25 cellular contexts compared by ENCODE assay signal in the genomic region with DNA sequence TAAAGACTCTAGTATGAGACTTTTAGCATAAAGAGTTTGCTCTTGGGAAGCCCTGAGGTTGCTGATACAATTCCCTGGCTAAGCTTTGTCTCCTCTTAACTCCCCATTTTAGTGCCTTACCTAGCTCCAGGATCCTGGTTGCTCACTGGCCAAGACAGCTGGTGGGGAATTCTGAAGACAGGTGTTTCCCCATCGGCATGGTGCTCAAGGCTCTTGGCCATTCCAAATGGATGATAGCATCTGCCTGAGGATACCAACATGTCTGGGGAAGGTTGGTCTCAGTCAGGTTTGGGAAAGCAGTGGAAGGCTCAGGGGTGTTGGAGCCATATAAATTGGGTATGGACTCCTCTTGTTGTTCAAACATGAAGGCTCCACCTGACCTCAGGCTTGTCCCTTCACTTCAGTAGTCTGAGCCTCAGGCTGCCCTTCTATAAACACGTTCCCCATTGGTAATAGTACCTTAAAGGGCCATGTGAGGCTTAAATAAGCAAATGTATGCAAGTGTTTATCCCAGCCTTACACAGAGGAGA. TPM values are rescaled to one million over a fixed set of nuclear protein-coding genes. Genes with fewer than 3 reads are reported as not detected.
"Had no signal": no experiment of that assay in that cellular context is flagged by ENCODE, and none has a peak within 500 bp of the region (broad histone marks: within the 10 kb centered on the region; RNA-seq: fewer than 3 reads in every experiment).

No MANE protein-coding gene starts in this region.

- FAIRE-seq: HepG2, RCC 7860 had no signal

- H3K36me3 ChIP-seq: MG63, SJSA1 had no signal

- DNase-seq: IMR-90, Karpas-422, KG1, MG63, NCI-H1092, NCI-H1105 treated with DMSO at 0.1 percent for 48 hours, NCI-H1436, NCI-H187, NCI-H2029, NCI-H2081 treated with DMSO at 0.1 percent for 48 hours, NCI-H2171, NCI-H226, NCI-H446, NCI-H510A, NCI-H524 treated with DMSO at 0.1 percent for 48 hours, NCI-H69, NCI-H774, Right ventricle myocardium superior, RPMI8226, SIG-M5 had no signal

- H3K4me3 ChIP-seq: MG63, SJSA1, SK-N-MC had no signal

- H3K9me3 ChIP-seq: SJSA1 had no signal

- H3K27ac ChIP-seq: SJSA1, SK-N-MC had no signal

- H3K27me3 ChIP-seq: SJSA1 had no signal

RNA-seq across cellular contexts. Expression of a gene that starts 44.5 kb away (rescaled TPM):
- total RNA-seq: HepG2, HT1080, IMR-90 had no signal
